In genomic region chr5:15261279-15261668, GRCh38 we compare ENCODE assay signal across 18 cellular contexts.
DNase-seq lines count a peak whose midpoint lies in the region; TF ChIP-seq lines count a peak whose summit lies in the region.
"Had no signal": no experiment of that assay in that cellular context is flagged by ENCODE, and none has a peak within 500 bp of the region (broad histone marks: within the 10 kb centered on the region; RNA-seq: fewer than 3 reads in every experiment).

No MANE protein-coding gene starts in this region.

- H3K27me3 ChIP-seq in esophagus squamous epithelium: no peaks in the 10 kb centered on the region
- no peaks in the 10 kb centered on the region for H3K27me3 ChIP-seq in left ventricle myocardium inferior (ENCODE audit: low read depth)
- no peaks in the 10 kb centered on the region for H3K27me3 ChIP-seq in transverse colon
- no peaks in the 10 kb centered on the region for H3K27me3 ChIP-seq in WERI-Rb-1 (ENCODE audit: insufficient read depth, low read depth, severe bottlenecking)
- H3K27me3 ChIP-seq: SJCRH30 had no signal

- DNase-seq in esophagus squamous epithelium (lab: John Stamatoyannopoulos, UW) (no peak), left ventricle myocardium inferior (no peak), transverse colon (no peak), NCI-H748 (lab: John Stamatoyannopoulos, UW; ENCODE audit: unreplicated experiment) (no peak), NK-92 (lab: John Stamatoyannopoulos, UW; ENCODE audit: unreplicated experiment) (no peak), WERI-Rb-1 (no peak)
- DNase-seq in activated CD4-positive, alpha-beta T cell treated with anti-CD3 and anti-CD28 coated beads, Interleukin-2, amount 10 ng/mL, durations not matched to agents 24 days and 14 days: no peak
- DNase-seq: Calu3; CD4-positive, CD25-positive, alpha-beta regulatory T cell; DMS53; NCI-H1436; NCI-H2029 treated with DMSO at 0.1 percent for 48 hours; NCI-H2171 treated with DMSO at 0.1 percent for 48 hours; NCI-H446 treated with DMSO at 0.1 percent for 48 hours; NCI-H748 treated with DMSO at 0.1 percent for 48 hours; RPMI8226; SJCRH30 had no signal

- H3K4me3 Mint-ChIP-seq in nephron: peak overlapping the region in 2 of 3 experiments; percentile 13 to 54
- no peak overlapping the region for H3K4me3 Mint-ChIP-seq in activated CD4-positive, alpha-beta T cell treated with anti-CD3 and anti-CD28 coated beads, Interleukin-2, amount 10 ng/mL, durations not matched to agents 24 days and 14 days
- H3K4me3 Mint-ChIP-seq: CD4-positive, CD25-positive, alpha-beta regulatory T cell had no signal

- H3K36me3 Mint-ChIP-seq in nephron (ENCODE audit: low read depth): no peaks in the 10 kb centered on the region
- H3K36me3 Mint-ChIP-seq in activated CD4-positive, alpha-beta T cell treated with anti-CD3 and anti-CD28 coated beads, Interleukin-2, amount 10 ng/mL, durations not matched to agents 24 days and 14 days (ENCODE audit: low read depth): no peaks in the 10 kb centered on the region
- H3K36me3 Mint-ChIP-seq: CD4-positive, CD25-positive, alpha-beta regulatory T cell had no signal

- H3K9me3 Mint-ChIP-seq in nephron: no peaks in the 10 kb centered on the region
- peaks cover 6% of the 10 kb centered on the region for H3K9me3 Mint-ChIP-seq in activated CD4-positive, alpha-beta T cell treated with anti-CD3 and anti-CD28 coated beads, Interleukin-2, amount 10 ng/mL, durations not matched to agents 24 days and 14 days

- no peaks in the 10 kb centered on the region for H3K36me3 ChIP-seq in esophagus squamous epithelium
- H3K36me3 ChIP-seq in left ventricle myocardium inferior: no peaks in the 10 kb centered on the region
- H3K36me3 ChIP-seq in transverse colon: no peaks in the 10 kb centered on the region
- no peaks in the 10 kb centered on the region for H3K36me3 ChIP-seq in WERI-Rb-1
- H3K36me3 ChIP-seq: SJCRH30 had no signal

- no peaks in the 10 kb centered on the region for H3K9me3 ChIP-seq in esophagus squamous epithelium
- no peaks in the 10 kb centered on the region for H3K9me3 ChIP-seq in left ventricle myocardium inferior (replicated peaks)
- H3K9me3 ChIP-seq in transverse colon: no peaks in the 10 kb centered on the region
- H3K9me3 ChIP-seq in WERI-Rb-1 (ENCODE audit: severe bottlenecking): no peaks in the 10 kb centered on the region
- H3K9me3 ChIP-seq: SJCRH30 had no signal

- TF ChIP-seq EP300 in transverse colon (IDR thresholded peaks at IDR 0.05; ENCODE audit: low read depth): peak; percentile 52

- peaks cover 42% of the 10 kb centered on the region for H3K4me1 Mint-ChIP-seq in nephron
- H3K4me1 Mint-ChIP-seq in activated CD4-positive, alpha-beta T cell treated with anti-CD3 and anti-CD28 coated beads, Interleukin-2, amount 10 ng/mL, durations not matched to agents 24 days and 14 days: no peaks in the 10 kb centered on the region
- H3K4me1 Mint-ChIP-seq: CD4-positive, CD25-positive, alpha-beta regulatory T cell had no signal

- H3K27ac Mint-ChIP-seq in nephron: peak overlapping the region; percentile 89 to 95 (median 93)
- no peak overlapping the region for H3K27ac Mint-ChIP-seq in activated CD4-positive, alpha-beta T cell treated with anti-CD3 and anti-CD28 coated beads, Interleukin-2, amount 10 ng/mL, durations not matched to agents 24 days and 14 days
- H3K27ac Mint-ChIP-seq: CD4-positive, CD25-positive, alpha-beta regulatory T cell had no signal

- H3K27ac ChIP-seq in esophagus squamous epithelium (peak overlapping the region in 3 of 4 donors; percentile 52 to 80 (median 73)), left ventricle myocardium inferior (replicated peaks) (peak overlapping the region; percentile 87), transverse colon (peak overlapping the region; percentile 43 to 68 (median 56)), WERI-Rb-1 (no peak overlapping the region)
- H3K27ac ChIP-seq: SJCRH30 had no signal

- no peak for TF ChIP-seq CTCF in esophagus squamous epithelium (IDR thresholded peaks at IDR 0.05)
- TF ChIP-seq CTCF in left ventricle myocardium inferior (IDR thresholded peaks at IDR 0.05; ENCODE audit: borderline replicate concordance): no peak
- TF ChIP-seq CTCF in nephron (IDR thresholded peaks at IDR 0.05; ENCODE audit: unreplicated experiment in 3 of 3): no peak
- no peak for TF ChIP-seq CTCF in transverse colon (IDR thresholded peaks at IDR 0.05)
- TF ChIP-seq CTCF in WERI-Rb-1 (IDR thresholded peaks at IDR 0.05; ENCODE audit: low read depth, low read length): no peak

- H3K4me1 ChIP-seq in esophagus squamous epithelium (peaks cover 0 to 23% (median 8%) of the 10 kb centered on the region in 3 donors), left ventricle myocardium inferior (peaks cover 40% of the 10 kb centered on the region), transverse colon (peaks cover 0 to 3% (median 0%) of the 10 kb centered on the region in 4 donors)
- H3K4me1 ChIP-seq: SJCRH30 had no signal

- H3K4me3 ChIP-seq in esophagus squamous epithelium (no peak overlapping the region), left ventricle myocardium inferior (peak overlapping the region; percentile 19), transverse colon (no peak overlapping the region), WERI-Rb-1 (ENCODE audit: low read depth, low read length) (no peak overlapping the region)
- H3K4me3 ChIP-seq: SJCRH30 had no signal

- intact Hi-C loops in esophagus squamous epithelium (cut with DNase I) (no loop called here), left ventricle myocardium inferior (cut with micrococcal nuclease) (no loop called here), transverse colon (cut with DNase I; ENCODE audit: low total_unique reads) (no loop called here)
- intact Hi-C loops in activated CD4-positive, alpha-beta T cell treated with anti-CD3 and anti-CD28 coated beads, Interleukin-2, amount 10 ng/mL, durations not matched to agents 24 days and 14 days (cut with micrococcal nuclease): no loop called here

- H3K27me3 Mint-ChIP-seq in nephron (ENCODE audit: low read depth): peaks cover 7% of the 10 kb centered on the region
- no peaks in the 10 kb centered on the region for H3K27me3 Mint-ChIP-seq in activated CD4-positive, alpha-beta T cell treated with anti-CD3 and anti-CD28 coated beads, Interleukin-2, amount 10 ng/mL, durations not matched to agents 24 days and 14 days
- H3K27me3 Mint-ChIP-seq: CD4-positive, CD25-positive, alpha-beta regulatory T cell had no signal

- TF ChIP-seq POLR2A in esophagus squamous epithelium (IDR thresholded peaks at IDR 0.05) (no peak), transverse colon (IDR thresholded peaks at IDR 0.05) (no peak)

- in situ Hi-C loops in transverse colon (cut with MboI; ENCODE audit: low pct_ligation_motif_present in 1 of 4, low pct_unique_long_range_greater_than_20kb in 1 of 4, low sequenced_read_pairs in 3 of 4): no loop called here
